In genomic region chr12:70849265-70849960, GRCh38 we compare ENCODE assay signal across 8 cellular contexts.
A peak's percentile ranks its signal among the peaks of the same experiment; 100 is the strongest.
DNase-seq lines count a peak whose midpoint lies in the region; ATAC-seq and TF ChIP-seq lines count a peak whose summit lies in the region.

No MANE protein-coding gene starts in this region.

- no peaks in the 10 kb centered on the region for H3K79me2 ChIP-seq in DOHH2 (ENCODE audit: control insufficient read depth, low read length)

- no peaks in the 10 kb centered on the region for H3K9me3 Mint-ChIP-seq in chondrocyte (ENCODE audit: low read depth)
- no peaks in the 10 kb centered on the region for H3K9me3 Mint-ChIP-seq in nephron

- peak; percentile 26 for TF ChIP-seq CTCF in DOHH2 (IDR thresholded peaks at IDR 0.05; ENCODE audit: low read depth, low read length, poor library complexity, severe bottlenecking)
- TF ChIP-seq CTCF in LNCAP (IDR thresholded peaks at IDR 0.05), result peak; percentile 69
- TF ChIP-seq CTCF in chondrocyte (IDR thresholded peaks at IDR 0.05), result peak; percentile 87
- peak; percentile 18 to 58 (median 40) for TF ChIP-seq CTCF in nephron (IDR thresholded peaks at IDR 0.05; ENCODE audit: unreplicated experiment in 3 of 3)
- peak in 1 of 11 experiments; percentile 23 for TF ChIP-seq CTCF in spleen (IDR thresholded peaks at IDR 0.05 in 8 of 11, conservative IDR thresholded peaks at IDR 0.05 in 3 of 11)

- no peaks in the 10 kb centered on the region for H3K9me3 ChIP-seq in DOHH2 (ENCODE audit: control insufficient read depth, insufficient read depth, low read length)
- no peaks in the 10 kb centered on the region for H3K9me3 ChIP-seq in spleen

- H3K4me3 ChIP-seq in DOHH2 (ENCODE audit: low read length), result no peak overlapping the region
- H3K4me3 ChIP-seq in spleen, result no peak overlapping the region

- H3K4me1 ChIP-seq in DOHH2 (ENCODE audit: control insufficient read depth, low read length) (no peaks in the 10 kb centered on the region), spleen (peaks cover 0 to 9% (median 0%) of the 10 kb centered on the region in 6 donors)

- H3K4me3 Mint-ChIP-seq in chondrocyte (ENCODE audit: unreplicated experiment) (no peak overlapping the region), nephron (no peak overlapping the region)

- ATAC-seq in HG03280 (IDR thresholded peaks at IDR 0.05; ENCODE audit: unreplicated experiment), result no peak

- no peaks in the 10 kb centered on the region for H3K27me3 ChIP-seq in DOHH2 (ENCODE audit: control insufficient read depth, low read length)
- no peaks in the 10 kb centered on the region for H3K27me3 ChIP-seq in spleen (replicated peaks in 1 of 7)

- H3K27ac ChIP-seq in DOHH2 (ENCODE audit: low read depth, low read length), result no peak overlapping the region
- no peak overlapping the region for H3K27ac ChIP-seq in spleen

- intact Hi-C loops in spleen (cut with DNase I; ENCODE audit: low total_unique reads), result no loop called here

- H3F3A ChIP-seq in DOHH2 (ENCODE audit: control insufficient read depth, insufficient read depth), result no peaks in the 10 kb centered on the region

- H3K9me2 ChIP-seq in DOHH2 (replicated peaks; ENCODE audit: control insufficient read depth, low read length), result no peaks in the 10 kb centered on the region

- no peaks in the 10 kb centered on the region for H4K20me1 ChIP-seq in DOHH2 (ENCODE audit: control insufficient read depth, insufficient read depth, low read depth, low read length)

- H3K27ac Mint-ChIP-seq in chondrocyte (ENCODE audit: unreplicated experiment), result no peak overlapping the region
- H3K27ac Mint-ChIP-seq in nephron, result no peak overlapping the region

- H3K4me2 ChIP-seq in DOHH2 (ENCODE audit: low read length), result no peak overlapping the region

- WGBS in spleen, 5 donors, result 44 to 54% (median 49%) methylated on average over 3 of the region's 3 CpGs

- H3K4me1 Mint-ChIP-seq in chondrocyte (ENCODE audit: low read depth), result peaks cover 10% of the 10 kb centered on the region
- peaks cover 14% of the 10 kb centered on the region for H3K4me1 Mint-ChIP-seq in nephron

- no peak for DNase-seq in chondrocyte (ENCODE audit: low spot score)
- no peak for DNase-seq in stimulated activated CD4-positive, alpha-beta T cell treated with anti-CD3 and anti-CD28 coated beads, Interleukin-12 subunit alpha, Interleukin-12 subunit beta, amount 100 ng/mL, for 4 hours
- DNase-seq in stimulated activated CD4-positive, alpha-beta T cell treated with anti-CD3 and anti-CD28 coated beads, Interleukin-1b, Interleukin-23, amount 100 ng/mL, for 48 hours, result no peak
- no peak for DNase-seq in spleen

- TF ChIP-seq POLR2A in spleen (IDR thresholded peaks at IDR 0.05), result no peak

- H3K27me3 Mint-ChIP-seq in chondrocyte (ENCODE audit: low read depth), result peaks cover 11% of the 10 kb centered on the region
- no peaks in the 10 kb centered on the region for H3K27me3 Mint-ChIP-seq in nephron (ENCODE audit: low read depth)

- H3K36me3 ChIP-seq in DOHH2 (ENCODE audit: control insufficient read depth, low read length), result no peaks in the 10 kb centered on the region
- no peaks in the 10 kb centered on the region for H3K36me3 ChIP-seq in spleen

- no peaks in the 10 kb centered on the region for H3K36me3 Mint-ChIP-seq in chondrocyte (ENCODE audit: low read depth)
- no peaks in the 10 kb centered on the region for H3K36me3 Mint-ChIP-seq in nephron (ENCODE audit: low read depth)
